Comparison of ENCODE assay signal across 14 cellular contexts in the genomic region with DNA sequence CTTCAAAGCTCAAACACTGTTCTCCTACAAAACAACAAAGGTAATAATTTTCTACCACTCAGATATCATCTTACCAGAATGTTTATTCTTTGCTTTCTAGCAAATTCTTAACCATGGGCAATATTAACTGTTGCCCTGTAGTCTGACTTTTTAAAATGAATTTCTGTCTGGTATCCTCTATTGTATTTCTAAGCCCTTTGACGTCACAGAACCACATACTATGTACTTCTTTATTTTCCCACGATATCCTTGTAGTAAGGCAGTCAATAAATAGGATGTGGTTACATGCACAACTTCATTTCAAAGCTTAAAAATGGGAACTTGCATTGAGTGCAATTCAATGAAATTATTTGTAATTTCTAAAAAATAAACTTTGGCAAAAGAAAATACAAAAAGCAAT. TPM values are rescaled to one million over a fixed set of nuclear protein-coding genes. Genes with fewer than 3 reads are reported as not detected.
DNase-seq lines count a peak whose midpoint lies in the region; ATAC-seq and TF ChIP-seq lines count a peak whose summit lies in the region.
"Had no signal": no experiment of that assay in that cellular context is flagged by ENCODE, and none has a peak within 500 bp of the region (broad histone marks: within the 10 kb centered on the region; RNA-seq: fewer than 3 reads in every experiment).

No MANE protein-coding gene starts in this region.

- DNase-seq in activated B cell treated with CpG ODN at 0.5 μM for 24 hours (no peak), epidermal melanocyte (ENCODE audit: insufficient read length, low spot score) (no peak), smooth muscle cell (lab: John Stamatoyannopoulos, UW; ENCODE audit: unreplicated experiment) (no peak), anterior cingulate cortex (lab: John Stamatoyannopoulos, UW) (no peak)
- DNase-seq in naive thymus-derived CD8-positive, alpha-beta T cell: peak in 2 of 10 donors; percentile 41 to 49
- DNase-seq: activated effector memory CD4-positive, alpha-beta T cell treated with anti-CD3 and anti-CD28 coated beads, Interleukin-2, amount 50 U/mL, for 16 hours; hypothalamus; left colon; natural killer cell had no signal

- no peaks in the 10 kb centered on the region; a peak in 1 of 22 replicates for H4K20me1 ChIP-seq in BLaER1 treated with 17β-estradiol and CSF1 and Interleukin-3, amounts not matched to agents 10 nM and 100 nM
- no peaks in the 10 kb centered on the region for H4K20me1 ChIP-seq in smooth muscle cell (ENCODE audit: low read depth)

- H3K27ac Mint-ChIP-seq in activated B cell treated with CpG ODN at 0.5 μM for 24 hours: peak overlapping the region; percentile 5
- peak overlapping the region in 8 of 10 donors; percentile 33 to 79 (median 58) for H3K27ac Mint-ChIP-seq in naive thymus-derived CD8-positive, alpha-beta T cell

- TF ChIP-seq CTCF in activated B cell treated with CpG ODN at 0.5 μM for 24 hours (IDR thresholded peaks at IDR 0.05) (no peak), smooth muscle cell (IDR thresholded peaks at IDR 0.05; ENCODE audit: borderline replicate concordance, insufficient read depth, poor library complexity, severe bottlenecking) (no peak)

- no peak overlapping the region for H2AFZ ChIP-seq in smooth muscle cell (ENCODE audit: low read depth)

- ATAC-seq in activated B cell treated with CpG ODN at 0.5 μM for 24 hours (ENCODE audit: low read depth) (peak; percentile 40), GM21529 (IDR thresholded peaks at IDR 0.05; ENCODE audit: unreplicated experiment) (no peak)
- peak in 1 of 2 donors; percentile 94 for ATAC-seq in naive thymus-derived CD8-positive, alpha-beta T cell
- ATAC-seq: left colon, natural killer cell had no signal

- H3K9ac ChIP-seq in BLaER1 treated with 17β-estradiol and CSF1 and Interleukin-3, amounts not matched to agents 10 nM and 100 nM: peak overlapping the region in 1 of 11 experiments; percentile 39; a peak in 1 of 22 replicates
- no peak overlapping the region for H3K9ac ChIP-seq in smooth muscle cell (ENCODE audit: low read depth)

- no peaks in the 10 kb centered on the region for H3K79me2 ChIP-seq in smooth muscle cell (ENCODE audit: low read depth)

- peak overlapping the region; percentile 16 for H3K4me3 Mint-ChIP-seq in activated B cell treated with CpG ODN at 0.5 μM for 24 hours
- peak overlapping the region in 3 of 10 donors; percentile 16 to 43 (median 34) for H3K4me3 Mint-ChIP-seq in naive thymus-derived CD8-positive, alpha-beta T cell
- H3K4me3 Mint-ChIP-seq: natural killer cell had no signal

- H3K36me3 ChIP-seq in BLaER1 treated with 17β-estradiol and CSF1 and Interleukin-3, amounts not matched to agents 10 nM and 100 nM: peaks cover 0 to 54% (median 14%) of the 10 kb centered on the region in 11 experiments; a peak in 12 of 22 replicates
- peaks cover 55% of the 10 kb centered on the region for H3K36me3 ChIP-seq in KOPT-K1 (ENCODE audit: insufficient read depth, low read length)
- H3K36me3 ChIP-seq in smooth muscle cell (ENCODE audit: low read depth): no peaks in the 10 kb centered on the region

- H3K4me3 ChIP-seq in BLaER1 treated with 17β-estradiol and CSF1 and Interleukin-3, amounts not matched to agents 10 nM and 100 nM: no peak overlapping the region
- H3K4me3 ChIP-seq in smooth muscle cell: no peak overlapping the region
- H3K4me3 ChIP-seq: SK-N-MC had no signal

- H3K9me3 ChIP-seq in BLaER1 treated with 17β-estradiol and CSF1 and Interleukin-3, amounts not matched to agents 10 nM and 100 nM (replicated peaks in 1 of 11): 0 out of 22 replicates have a peak, but pooled peaks cover 0 to 5% (median 0%) of the 10 kb centered on the region in 11 experiments
- H3K9me3 ChIP-seq in KOPT-K1 (ENCODE audit: insufficient read depth, low read length, poor library complexity, severe bottlenecking) (no peaks in the 10 kb centered on the region), smooth muscle cell (replicated peaks; ENCODE audit: low read depth) (no peaks in the 10 kb centered on the region)

- H3F3A ChIP-seq in smooth muscle cell (ENCODE audit: low read depth): no peaks in the 10 kb centered on the region

- H3K27ac ChIP-seq in BLaER1 treated with 17β-estradiol and CSF1 and Interleukin-3, amounts not matched to agents 10 nM and 100 nM: peak overlapping the region in 3 of 11 experiments; percentile 3 to 67 (median 64); a peak in 3 of 22 replicates
- H3K27ac ChIP-seq in KOPT-K1 (ENCODE audit: low read depth, low read length, poor library complexity, severe bottlenecking): peak overlapping the region; percentile 4
- no peak overlapping the region for H3K27ac ChIP-seq in smooth muscle cell (ENCODE audit: low read depth)
- H3K27ac ChIP-seq: SK-N-MC, VCaP had no signal

- H3K9me3 Mint-ChIP-seq in activated B cell treated with CpG ODN at 0.5 μM for 24 hours: no peaks in the 10 kb centered on the region
- H3K9me3 Mint-ChIP-seq in naive thymus-derived CD8-positive, alpha-beta T cell: no peaks in the 10 kb centered on the region
- H3K9me3 Mint-ChIP-seq: natural killer cell had no signal

- 96% methylated on average over 2 of the region's 2 CpGs for WGBS in smooth muscle cell (ENCODE audit: low lambda C conversion rate)

- CTCF ChIA-PET in activated B cell treated with CpG ODN at 0.5 μM for 24 hours (lab: Charles Lee): interaction anchor here (1.3 to 3.0 kb wide), 3 partner anchors 53 to 590 kb away, joined by 3 to 7 read pairs (median 4); no protein-coding TSS in a partner anchor

- peaks cover 40% of the 10 kb centered on the region for H3K36me3 Mint-ChIP-seq in activated B cell treated with CpG ODN at 0.5 μM for 24 hours (ENCODE audit: low read depth)
- H3K36me3 Mint-ChIP-seq in naive thymus-derived CD8-positive, alpha-beta T cell: peaks cover 5 to 76% (median 35%) of the 10 kb centered on the region in 3 donors
- H3K36me3 Mint-ChIP-seq: natural killer cell had no signal

- peaks cover 29% of the 10 kb centered on the region for H3K4me1 Mint-ChIP-seq in activated B cell treated with CpG ODN at 0.5 μM for 24 hours
- H3K4me1 Mint-ChIP-seq in naive thymus-derived CD8-positive, alpha-beta T cell: peaks cover 8 to 27% (median 15%) of the 10 kb centered on the region in 4 donors

- intact Hi-C loops in activated B cell treated with CpG ODN at 0.5 μM for 24 hours (cut with micrococcal nuclease): no loop called here

- no peaks in the 10 kb centered on the region for H3K27me3 Mint-ChIP-seq in activated B cell treated with CpG ODN at 0.5 μM for 24 hours
- no peaks in the 10 kb centered on the region for H3K27me3 Mint-ChIP-seq in naive thymus-derived CD8-positive, alpha-beta T cell

- POLR2A ChIA-PET in activated B cell treated with CpG ODN at 0.5 μM for 24 hours (lab: Charles Lee): no interaction called here
- POLR2A ChIA-PET in naive thymus-derived CD8-positive, alpha-beta T cell (lab: Charles Lee): interaction anchor here (0.7 kb wide), 1 partner anchor 31 kb away, joined by 3 read pairs; no protein-coding TSS in a partner anchor

- H3K4me2 ChIP-seq in BLaER1 treated with 17β-estradiol and CSF1 and Interleukin-3, amounts not matched to agents 10 nM and 100 nM: peak overlapping the region in 10 of 11 experiments; percentile 10 to 97 (median 46); a peak in 17 of 22 replicates
- no peak overlapping the region for H3K4me2 ChIP-seq in smooth muscle cell

- no peaks in the 10 kb centered on the region for H3K27me3 ChIP-seq in BLaER1 treated with 17β-estradiol and CSF1 and Interleukin-3, amounts not matched to agents 10 nM and 100 nM
- no peaks in the 10 kb centered on the region for H3K27me3 ChIP-seq in smooth muscle cell (ENCODE audit: low read depth)

- peaks cover 10 to 58% (median 25%) of the 10 kb centered on the region in 10 experiments for H3K4me1 ChIP-seq in BLaER1 treated with 17β-estradiol and CSF1 and Interleukin-3, amounts not matched to agents 10 nM and 100 nM
- H3K4me1 ChIP-seq in smooth muscle cell (ENCODE audit: low read depth): no peaks in the 10 kb centered on the region

RNA-seq across cellular contexts. Expression of a gene that starts 58.7 kb away (rescaled TPM):
- total RNA-seq in activated B cell treated with CpG ODN at 0.5 μM for 24 hours (43.2 and 51.4 TPM in 2 replicates), smooth muscle cell (20.9 and 21.2 TPM in 2 replicates)
- 10 to 100 TPM; 36.4 to 40.3 TPM for total RNA-seq in naive thymus-derived CD8-positive, alpha-beta T cell
- 10 to 100 TPM in 1 of 3 donors, 1 to 10 TPM in 2; 9.2 to 15.5 (median 9.8) TPM for polyA plus RNA-seq in naive thymus-derived CD8-positive, alpha-beta T cell
- 11.3 and 12.8 TPM in 2 replicates for polyA plus RNA-seq in smooth muscle cell
